Comparison of ENCODE assay signal across 1 cellular context in the genomic region with DNA sequence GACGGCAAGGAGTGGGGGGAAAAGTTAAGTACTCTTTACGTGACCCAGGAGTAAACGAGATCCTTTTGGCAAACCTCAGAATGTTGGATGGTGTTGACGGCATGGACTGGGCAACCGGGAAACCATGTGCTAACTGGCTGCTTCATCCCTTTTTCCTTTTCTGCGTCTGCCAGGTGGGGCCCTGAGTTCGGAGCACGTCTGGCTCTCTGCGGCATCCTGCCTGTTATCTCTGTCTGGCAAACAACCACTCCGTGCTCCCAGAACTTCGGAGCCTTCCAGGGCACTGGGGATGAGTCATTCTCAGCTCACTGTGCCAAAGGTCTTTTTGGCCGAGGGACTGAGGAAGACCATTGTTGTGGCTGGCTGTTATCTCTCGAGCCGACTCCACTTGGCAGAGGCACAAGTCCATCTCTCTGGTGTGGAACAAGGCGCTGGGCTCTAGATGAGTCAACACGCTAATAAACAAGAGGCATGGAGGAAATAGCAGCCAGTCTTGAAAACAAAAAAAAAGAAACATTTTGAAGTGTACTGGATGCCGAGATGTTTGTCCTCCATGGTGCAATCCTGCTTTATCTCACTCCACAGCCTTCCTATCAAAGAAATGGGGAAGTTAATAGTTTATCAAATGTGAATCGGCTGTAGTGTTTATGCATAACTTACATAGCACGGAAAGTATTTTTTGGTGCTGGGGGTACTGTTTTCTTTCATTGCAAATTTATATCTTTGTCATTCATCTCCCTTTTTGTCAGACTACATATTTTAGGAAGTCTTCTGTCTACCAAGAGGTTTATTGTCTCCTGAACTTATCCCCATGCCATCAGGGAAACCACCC.
TF ChIP-seq lines count a peak whose summit lies in the region.

No MANE protein-coding gene starts in this region.

TF ChIP-seq in HepG2, 621 proteins besides CTCF, POLR2A, EP300 and RAD21 (continued from another document and continues in another):
- TF ChIP-seq, protein P1, sequence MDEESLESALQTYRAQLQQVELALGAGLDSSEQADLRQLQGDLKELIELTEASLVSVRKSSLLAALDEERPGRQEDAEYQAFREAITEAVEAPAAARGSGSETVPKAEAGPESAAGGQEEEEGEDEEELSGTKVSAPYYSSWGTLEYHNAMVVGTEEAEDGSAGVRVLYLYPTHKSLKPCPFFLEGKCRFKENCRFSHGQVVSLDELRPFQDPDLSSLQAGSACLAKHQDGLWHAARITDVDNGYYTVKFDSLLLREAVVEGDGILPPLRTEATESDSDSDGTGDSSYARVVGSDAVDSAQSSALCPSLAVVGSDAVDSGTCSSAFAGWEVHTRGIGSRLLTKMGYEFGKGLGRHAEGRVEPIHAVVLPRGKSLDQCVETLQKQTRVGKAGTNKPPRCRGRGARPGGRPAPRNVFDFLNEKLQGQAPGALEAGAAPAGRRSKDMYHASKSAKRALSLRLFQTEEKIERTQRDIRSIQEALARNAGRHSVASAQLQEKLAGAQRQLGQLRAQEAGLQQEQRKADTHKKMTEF (CRISPR knock-in tag; IDR thresholded peaks at IDR 0.05) = peak; percentile 99
- TF ChIP-seq GZF1 (CRISPR knock-in tag; IDR thresholded peaks at IDR 0.05) (peak; percentile 79; the same call in 1 of the 2 replicates), ZNF557 (CRISPR knock-in tag; IDR thresholded peaks at IDR 0.05) (no peak), HOXA5 (CRISPR knock-in tag; IDR thresholded peaks at IDR 0.05) (peak; percentile 43; the same call in 1 of the 2 replicates), FOSL2 (CRISPR knock-in tag; IDR thresholded peaks at IDR 0.05) (peak; percentile 100), ZNF17 (CRISPR knock-in tag; IDR thresholded peaks at IDR 0.05) (no peak), KDM5A (IDR thresholded peaks at IDR 0.05; ENCODE audit: borderline replicate concordance, low read length) (no peak), BRD4 (CRISPR knock-in tag; IDR thresholded peaks at IDR 0.05) (no peak), ZNF850 (CRISPR knock-in tag; conservative IDR thresholded peaks at IDR 0.05) (no peak), ARNTL (CRISPR knock-in tag; IDR thresholded peaks at IDR 0.05) (peak; percentile 88; the same call in 1 of the 2 replicates), ZNF235 (CRISPR knock-in tag; IDR thresholded peaks at IDR 0.05; ENCODE audit: borderline replicate concordance) (no peak), KDM6A (CRISPR knock-in tag; IDR thresholded peaks at IDR 0.05; ENCODE audit: low read depth) (peak; percentile 80; the same call in 1 of the 2 replicates), ZNF33A (CRISPR knock-in tag; IDR thresholded peaks at IDR 0.05; ENCODE audit: borderline replicate concordance) (no peak), ZFYVE20 (CRISPR knock-in tag; IDR thresholded peaks at IDR 0.05; ENCODE audit: borderline replicate concordance, low read depth) (no peak), HDAC1 (CRISPR knock-in tag; IDR thresholded peaks at IDR 0.05) (peak; percentile 95), HNF4A (CRISPR knock-in tag; IDR thresholded peaks at IDR 0.05) (peak; percentile 96), RBM39 (IDR thresholded peaks at IDR 0.05; ENCODE audit: low read depth, low read length, poor library complexity, severe bottlenecking) (no peak), ZBTB21 (CRISPR knock-in tag; IDR thresholded peaks at IDR 0.05) (no peak), ZNF180 (CRISPR knock-in tag; IDR thresholded peaks at IDR 0.05; ENCODE audit: borderline replicate concordance, low read depth) (no peak), JDP2 (CRISPR knock-in tag; IDR thresholded peaks at IDR 0.05; ENCODE audit: borderline replicate concordance) (no peak; the same call in 1 of the 2 replicates), ZNF496 (CRISPR knock-in tag; IDR thresholded peaks at IDR 0.05; ENCODE audit: insufficient replicate concordance) (no peak), SAFB2 (CRISPR knock-in tag; IDR thresholded peaks at IDR 0.05; ENCODE audit: borderline replicate concordance, low read depth) (no peak; the same call in 1 of the 2 replicates), ZFY (CRISPR knock-in tag; IDR thresholded peaks at IDR 0.05) (no peak; the same call in 1 of the 2 replicates), MZF1 (CRISPR knock-in tag; IDR thresholded peaks at IDR 0.05; ENCODE audit: borderline replicate concordance) (no peak), ZMYM3 (CRISPR knock-in tag; IDR thresholded peaks at IDR 0.05) (peak; percentile 83; the same call in 1 of the 2 replicates), ZKSCAN5 (CRISPR knock-in tag; IDR thresholded peaks at IDR 0.05) (no peak)
- TF ChIP-seq, protein P2, sequence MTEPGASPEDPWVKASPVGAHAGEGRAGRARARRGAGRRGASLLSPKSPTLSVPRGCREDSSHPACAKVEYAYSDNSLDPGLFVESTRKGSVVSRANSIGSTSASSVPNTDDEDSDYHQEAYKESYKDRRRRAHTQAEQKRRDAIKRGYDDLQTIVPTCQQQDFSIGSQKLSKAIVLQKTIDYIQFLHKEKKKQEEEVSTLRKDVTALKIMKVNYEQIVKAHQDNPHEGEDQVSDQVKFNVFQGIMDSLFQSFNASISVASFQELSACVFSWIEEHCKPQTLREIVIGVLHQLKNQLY (CRISPR knock-in tag; IDR thresholded peaks at IDR 0.05) = peak; percentile 78
- TF ChIP-seq, protein P3, sequence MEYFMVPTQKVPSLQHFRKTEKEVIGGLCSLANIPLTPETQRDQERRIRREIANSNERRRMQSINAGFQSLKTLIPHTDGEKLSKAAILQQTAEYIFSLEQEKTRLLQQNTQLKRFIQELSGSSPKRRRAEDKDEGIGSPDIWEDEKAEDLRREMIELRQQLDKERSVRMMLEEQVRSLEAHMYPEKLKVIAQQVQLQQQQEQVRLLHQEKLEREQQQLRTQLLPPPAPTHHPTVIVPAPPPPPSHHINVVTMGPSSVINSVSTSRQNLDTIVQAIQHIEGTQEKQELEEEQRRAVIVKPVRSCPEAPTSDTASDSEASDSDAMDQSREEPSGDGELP (IDR thresholded peaks at IDR 0.05; ENCODE audit: borderline replicate concordance, low read depth) = peak; percentile 79; the same call in 1 of the 2 replicates
- TF ChIP-seq, protein P4, sequence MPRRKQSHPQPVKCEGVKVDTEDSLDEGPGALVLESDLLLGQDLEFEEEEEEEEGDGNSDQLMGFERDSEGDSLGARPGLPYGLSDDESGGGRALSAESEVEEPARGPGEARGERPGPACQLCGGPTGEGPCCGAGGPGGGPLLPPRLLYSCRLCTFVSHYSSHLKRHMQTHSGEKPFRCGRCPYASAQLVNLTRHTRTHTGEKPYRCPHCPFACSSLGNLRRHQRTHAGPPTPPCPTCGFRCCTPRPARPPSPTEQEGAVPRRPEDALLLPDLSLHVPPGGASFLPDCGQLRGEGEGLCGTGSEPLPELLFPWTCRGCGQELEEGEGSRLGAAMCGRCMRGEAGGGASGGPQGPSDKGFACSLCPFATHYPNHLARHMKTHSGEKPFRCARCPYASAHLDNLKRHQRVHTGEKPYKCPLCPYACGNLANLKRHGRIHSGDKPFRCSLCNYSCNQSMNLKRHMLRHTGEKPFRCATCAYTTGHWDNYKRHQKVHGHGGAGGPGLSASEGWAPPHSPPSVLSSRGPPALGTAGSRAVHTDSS (CRISPR knock-in tag; conservative IDR thresholded peaks at IDR 0.05) = no peak
- TF ChIP-seq, protein P5, sequence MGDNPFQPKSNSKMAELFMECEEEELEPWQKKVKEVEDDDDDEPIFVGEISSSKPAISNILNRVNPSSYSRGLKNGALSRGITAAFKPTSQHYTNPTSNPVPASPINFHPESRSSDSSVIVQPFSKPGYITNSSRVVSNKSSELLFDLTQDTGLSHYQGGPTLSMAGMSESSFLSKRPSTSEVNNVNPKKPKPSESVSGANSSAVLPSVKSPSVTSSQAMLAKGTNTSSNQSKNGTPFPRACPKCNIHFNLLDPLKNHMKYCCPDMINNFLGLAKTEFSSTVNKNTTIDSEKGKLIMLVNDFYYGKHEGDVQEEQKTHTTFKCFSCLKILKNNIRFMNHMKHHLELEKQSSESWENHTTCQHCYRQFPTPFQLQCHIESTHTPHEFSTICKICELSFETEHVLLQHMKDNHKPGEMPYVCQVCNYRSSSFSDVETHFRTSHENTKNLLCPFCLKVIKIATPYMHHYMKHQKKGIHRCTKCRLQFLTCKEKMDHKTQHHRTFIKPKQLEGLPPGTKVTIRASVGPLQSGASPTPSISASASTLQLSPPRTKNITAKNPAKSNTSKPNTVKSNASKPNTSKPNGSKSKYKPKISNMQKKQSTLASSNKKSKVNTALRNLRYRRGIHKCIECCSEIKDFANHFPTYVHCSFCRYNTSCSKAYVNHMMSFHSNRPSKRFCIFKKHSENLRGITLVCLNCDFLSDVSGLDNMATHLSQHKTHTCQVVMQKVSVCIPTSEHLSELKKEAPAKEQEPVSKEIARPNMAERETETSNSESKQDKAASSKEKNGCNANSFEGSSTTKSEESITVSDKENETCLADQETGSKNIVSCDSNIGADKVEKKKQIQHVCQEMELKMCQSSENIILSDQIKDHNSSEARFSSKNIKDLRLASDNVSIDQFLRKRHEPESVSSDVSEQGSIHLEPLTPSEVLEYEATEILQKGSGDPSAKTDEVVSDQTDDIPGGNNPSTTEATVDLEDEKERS (CRISPR knock-in tag; IDR thresholded peaks at IDR 0.05) = peak; percentile 87
- TF ChIP-seq, protein P6, sequence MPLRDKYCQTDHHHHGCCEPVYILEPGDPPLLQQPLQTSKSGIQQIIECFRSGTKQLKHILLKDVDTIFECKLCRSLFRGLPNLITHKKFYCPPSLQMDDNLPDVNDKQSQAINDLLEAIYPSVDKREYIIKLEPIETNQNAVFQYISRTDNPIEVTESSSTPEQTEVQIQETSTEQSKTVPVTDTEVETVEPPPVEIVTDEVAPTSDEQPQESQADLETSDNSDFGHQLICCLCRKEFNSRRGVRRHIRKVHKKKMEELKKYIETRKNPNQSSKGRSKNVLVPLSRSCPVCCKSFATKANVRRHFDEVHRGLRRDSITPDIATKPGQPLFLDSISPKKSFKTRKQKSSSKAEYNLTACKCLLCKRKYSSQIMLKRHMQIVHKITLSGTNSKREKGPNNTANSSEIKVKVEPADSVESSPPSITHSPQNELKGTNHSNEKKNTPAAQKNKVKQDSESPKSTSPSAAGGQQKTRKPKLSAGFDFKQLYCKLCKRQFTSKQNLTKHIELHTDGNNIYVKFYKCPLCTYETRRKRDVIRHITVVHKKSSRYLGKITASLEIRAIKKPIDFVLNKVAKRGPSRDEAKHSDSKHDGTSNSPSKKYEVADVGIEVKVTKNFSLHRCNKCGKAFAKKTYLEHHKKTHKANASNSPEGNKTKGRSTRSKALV (CRISPR knock-in tag; IDR thresholded peaks at IDR 0.05) = no peak; the same call in 1 of the 2 replicates
- TF ChIP-seq, protein P7, sequence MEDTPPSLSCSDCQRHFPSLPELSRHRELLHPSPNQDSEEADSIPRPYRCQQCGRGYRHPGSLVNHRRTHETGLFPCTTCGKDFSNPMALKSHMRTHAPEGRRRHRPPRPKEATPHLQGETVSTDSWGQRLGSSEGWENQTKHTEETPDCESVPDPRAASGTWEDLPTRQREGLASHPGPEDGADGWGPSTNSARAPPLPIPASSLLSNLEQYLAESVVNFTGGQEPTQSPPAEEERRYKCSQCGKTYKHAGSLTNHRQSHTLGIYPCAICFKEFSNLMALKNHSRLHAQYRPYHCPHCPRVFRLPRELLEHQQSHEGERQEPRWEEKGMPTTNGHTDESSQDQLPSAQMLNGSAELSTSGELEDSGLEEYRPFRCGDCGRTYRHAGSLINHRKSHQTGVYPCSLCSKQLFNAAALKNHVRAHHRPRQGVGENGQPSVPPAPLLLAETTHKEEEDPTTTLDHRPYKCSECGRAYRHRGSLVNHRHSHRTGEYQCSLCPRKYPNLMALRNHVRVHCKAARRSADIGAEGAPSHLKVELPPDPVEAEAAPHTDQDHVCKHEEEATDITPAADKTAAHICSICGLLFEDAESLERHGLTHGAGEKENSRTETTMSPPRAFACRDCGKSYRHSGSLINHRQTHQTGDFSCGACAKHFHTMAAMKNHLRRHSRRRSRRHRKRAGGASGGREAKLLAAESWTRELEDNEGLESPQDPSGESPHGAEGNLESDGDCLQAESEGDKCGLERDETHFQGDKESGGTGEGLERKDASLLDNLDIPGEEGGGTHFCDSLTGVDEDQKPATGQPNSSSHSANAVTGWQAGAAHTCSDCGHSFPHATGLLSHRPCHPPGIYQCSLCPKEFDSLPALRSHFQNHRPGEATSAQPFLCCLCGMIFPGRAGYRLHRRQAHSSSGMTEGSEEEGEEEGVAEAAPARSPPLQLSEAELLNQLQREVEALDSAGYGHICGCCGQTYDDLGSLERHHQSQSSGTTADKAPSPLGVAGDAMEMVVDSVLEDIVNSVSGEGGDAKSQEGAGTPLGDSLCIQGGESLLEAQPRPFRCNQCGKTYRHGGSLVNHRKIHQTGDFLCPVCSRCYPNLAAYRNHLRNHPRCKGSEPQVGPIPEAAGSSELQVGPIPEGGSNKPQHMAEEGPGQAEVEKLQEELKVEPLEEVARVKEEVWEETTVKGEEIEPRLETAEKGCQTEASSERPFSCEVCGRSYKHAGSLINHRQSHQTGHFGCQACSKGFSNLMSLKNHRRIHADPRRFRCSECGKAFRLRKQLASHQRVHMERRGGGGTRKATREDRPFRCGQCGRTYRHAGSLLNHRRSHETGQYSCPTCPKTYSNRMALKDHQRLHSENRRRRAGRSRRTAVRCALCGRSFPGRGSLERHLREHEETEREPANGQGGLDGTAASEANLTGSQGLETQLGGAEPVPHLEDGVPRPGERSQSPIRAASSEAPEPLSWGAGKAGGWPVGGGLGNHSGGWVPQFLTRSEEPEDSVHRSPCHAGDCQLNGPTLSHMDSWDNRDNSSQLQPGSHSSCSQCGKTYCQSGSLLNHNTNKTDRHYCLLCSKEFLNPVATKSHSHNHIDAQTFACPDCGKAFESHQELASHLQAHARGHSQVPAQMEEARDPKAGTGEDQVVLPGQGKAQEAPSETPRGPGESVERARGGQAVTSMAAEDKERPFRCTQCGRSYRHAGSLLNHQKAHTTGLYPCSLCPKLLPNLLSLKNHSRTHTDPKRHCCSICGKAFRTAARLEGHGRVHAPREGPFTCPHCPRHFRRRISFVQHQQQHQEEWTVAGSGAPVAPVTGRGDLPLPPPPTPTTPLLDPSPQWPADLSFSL (CRISPR knock-in tag; IDR thresholded peaks at IDR 0.05) = no peak; the same call in 1 of the 2 replicates
- TF ChIP-seq, protein P8, sequence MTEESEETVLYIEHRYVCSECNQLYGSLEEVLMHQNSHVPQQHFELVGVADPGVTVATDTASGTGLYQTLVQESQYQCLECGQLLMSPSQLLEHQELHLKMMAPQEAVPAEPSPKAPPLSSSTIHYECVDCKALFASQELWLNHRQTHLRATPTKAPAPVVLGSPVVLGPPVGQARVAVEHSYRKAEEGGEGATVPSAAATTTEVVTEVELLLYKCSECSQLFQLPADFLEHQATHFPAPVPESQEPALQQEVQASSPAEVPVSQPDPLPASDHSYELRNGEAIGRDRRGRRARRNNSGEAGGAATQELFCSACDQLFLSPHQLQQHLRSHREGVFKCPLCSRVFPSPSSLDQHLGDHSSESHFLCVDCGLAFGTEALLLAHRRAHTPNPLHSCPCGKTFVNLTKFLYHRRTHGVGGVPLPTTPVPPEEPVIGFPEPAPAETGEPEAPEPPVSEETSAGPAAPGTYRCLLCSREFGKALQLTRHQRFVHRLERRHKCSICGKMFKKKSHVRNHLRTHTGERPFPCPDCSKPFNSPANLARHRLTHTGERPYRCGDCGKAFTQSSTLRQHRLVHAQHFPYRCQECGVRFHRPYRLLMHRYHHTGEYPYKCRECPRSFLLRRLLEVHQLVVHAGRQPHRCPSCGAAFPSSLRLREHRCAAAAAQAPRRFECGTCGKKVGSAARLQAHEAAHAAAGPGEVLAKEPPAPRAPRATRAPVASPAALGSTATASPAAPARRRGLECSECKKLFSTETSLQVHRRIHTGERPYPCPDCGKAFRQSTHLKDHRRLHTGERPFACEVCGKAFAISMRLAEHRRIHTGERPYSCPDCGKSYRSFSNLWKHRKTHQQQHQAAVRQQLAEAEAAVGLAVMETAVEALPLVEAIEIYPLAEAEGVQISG (CRISPR knock-in tag; IDR thresholded peaks at IDR 0.05) = peak; percentile 84
